In genomic region chr10:47115322-47115721, GRCh38 we compare ENCODE assay signal across 19 cellular contexts.
DNase-seq lines count a peak whose midpoint lies in the region; ATAC-seq and TF ChIP-seq lines count a peak whose summit lies in the region.
"Had no signal": no experiment of that assay in that cellular context is flagged by ENCODE, and none has a peak within 500 bp of the region (broad histone marks: within the 10 kb centered on the region; RNA-seq: fewer than 3 reads in every experiment).

No MANE protein-coding gene starts in this region.

- peaks cover 2% of the 10 kb centered on the region for H3K27me3 ChIP-seq in IMR-90 (ENCODE audit: control insufficient read depth, insufficient read depth, low read length)
- H3K27me3 ChIP-seq: BLaER1 had no signal

- no peak overlapping the region for H2AK9ac ChIP-seq in IMR-90 (replicated peaks; ENCODE audit: low read depth, low read length, poor library complexity)

- intact Hi-C loops in IMR-90 (cut with micrococcal nuclease): no loop called here
- intact Hi-C loops in posterior vena cava (cut with DNase I): no loop called here

- H3K23ac ChIP-seq in IMR-90 (ENCODE audit: low read depth, low read length): no peak overlapping the region

- TF ChIP-seq POLR2A in IMR-90 (IDR thresholded peaks at IDR 0.05; ENCODE audit: low read depth, low read length): no peak

- H3K4me3 Mint-ChIP-seq in type B pancreatic cell: no peak overlapping the region
- H3K4me3 Mint-ChIP-seq: B cell; CD4-positive, CD25-positive, alpha-beta regulatory T cell; CD8-positive, alpha-beta T cell; HFFc6 had no signal

- H3K4ac ChIP-seq in IMR-90 (ENCODE audit: low read depth, low read length): peak overlapping the region; percentile 70

- in situ Hi-C loops in IMR-90 (cut with MboI; ENCODE audit: low sequenced_read_pairs): no loop called here

- no peak overlapping the region for H3K9ac ChIP-seq in IMR-90 (ENCODE audit: low read depth, low read length)
- H3K9ac ChIP-seq: BLaER1 had no signal

- peak overlapping the region; percentile 34; the same call in 1 of the 2 replicates for H3K27ac ChIP-seq in IMR-90 (ENCODE audit: insufficient read depth, low read length)
- H3K27ac ChIP-seq: 22Rv1, BLaER1, C4-2B had no signal

- H3K14ac ChIP-seq in IMR-90 (replicated peaks; ENCODE audit: low read depth, low read length): no peak overlapping the region

- H3K9me3 Mint-ChIP-seq in type B pancreatic cell: no peaks in the 10 kb centered on the region
- H3K9me3 Mint-ChIP-seq: CD4-positive, CD25-positive, alpha-beta regulatory T cell; CD8-positive, alpha-beta T cell; HFFc6 had no signal

- H3K36me3 Mint-ChIP-seq in type B pancreatic cell: no peaks in the 10 kb centered on the region
- H3K36me3 Mint-ChIP-seq: CD4-positive, CD25-positive, alpha-beta regulatory T cell; CD8-positive, alpha-beta T cell had no signal

- no peaks in the 10 kb centered on the region for H3K79me1 ChIP-seq in IMR-90 (ENCODE audit: low read depth in 1 of 2, low read length in 2 of 2)

- no peak overlapping the region for H2BK5ac ChIP-seq in IMR-90 (ENCODE audit: low read depth, low read length, poor library complexity, severe bottlenecking)

- H4K20me1 ChIP-seq in IMR-90 (ENCODE audit: insufficient read depth, low read length): no peaks in the 10 kb centered on the region
- H4K20me1 ChIP-seq: BLaER1 had no signal

- dilution Hi-C loops in IMR-90 (cut with HindIII; ENCODE audit: low sequenced_read_pairs, unreplicated experiment): no loop called here

- H3K9me3 ChIP-seq in IMR-90 (ENCODE audit: control insufficient read depth, insufficient read depth, low read length): no peaks in the 10 kb centered on the region
- H3K9me3 ChIP-seq: BLaER1, Caco-2, HAP-1 had no signal

- H4K5ac ChIP-seq in IMR-90 (ENCODE audit: low read depth, low read length): peak overlapping the region; percentile 5; the same call in 1 of the 2 replicates

- peak overlapping the region; percentile 38 for H3K18ac ChIP-seq in IMR-90 (ENCODE audit: low read depth, low read length)

- H2BK120ac ChIP-seq in IMR-90 (ENCODE audit: low read depth, low read length): no peak overlapping the region

- no peak overlapping the region; a peak in 1 of 4 replicates for H4K8ac ChIP-seq in IMR-90 (ENCODE audit: low read depth in 2 of 2, low read length in 2 of 2)

- ATAC-seq in IMR-90 (ENCODE audit: low read depth) (no peak), HG02870 (IDR thresholded peaks at IDR 0.05; ENCODE audit: unreplicated experiment) (no peak)
- ATAC-seq: CD8-positive, alpha-beta T cell had no signal

- H2AK5ac ChIP-seq in IMR-90 (ENCODE audit: low read depth, low read length): peak overlapping the region; percentile 38; the same call in 1 of the 2 replicates

- TF ChIP-seq RAD21 in IMR-90 (IDR thresholded peaks at IDR 0.05; ENCODE audit: low read length): no peak

- no peak overlapping the region for H3K4me3 ChIP-seq in IMR-90 (ENCODE audit: insufficient read depth, low read depth, low read length)
- H3K4me3 ChIP-seq: BLaER1, HAP-1 had no signal

- POLR2A ChIA-PET in IMR-90 (lab: Charles Lee; ENCODE audit: unreplicated experiment): no interaction called here

- peak overlapping the region; percentile 37 for H4K91ac ChIP-seq in IMR-90 (ENCODE audit: insufficient read depth, low read depth, low read length)

- peak overlapping the region; percentile 16 for H2BK20ac ChIP-seq in IMR-90 (ENCODE audit: low read depth, low read length)

- no peak overlapping the region for H3K56ac ChIP-seq in IMR-90 (ENCODE audit: extremely low read depth, insufficient read depth, low read length)

- no TSS peak for BruUV-seq in IMR-90 (replicated peaks; lab: Mats Ljungman, UMichigan)

- no peak overlapping the region for H2AFZ ChIP-seq in IMR-90 (replicated peaks; ENCODE audit: low read length, poor library complexity)

- TF ChIP-seq CTCF in IMR-90 (conservative IDR thresholded peaks at IDR 0.05; ENCODE audit: low read depth, low read length) (no peak), type B pancreatic cell (conservative IDR thresholded peaks at IDR 0.05) (no peak)

- no peak overlapping the region for H3K27ac Mint-ChIP-seq in type B pancreatic cell
- H3K27ac Mint-ChIP-seq: B cell; CD4-positive, CD25-positive, alpha-beta regulatory T cell; CD8-positive, alpha-beta T cell; HFFc6 had no signal

- H3K36me3 ChIP-seq in IMR-90 (ENCODE audit: control insufficient read depth, insufficient read depth, low read length): no peaks in the 10 kb centered on the region
- H3K36me3 ChIP-seq: BLaER1, HAP-1 had no signal

- 60% methylated on average over 1 of the region's 8 CpGs; no CpG with 5 or more reads in 1 of the 2 experiments for WGBS in IMR-90 (ENCODE audit: extremely low coverage in 2 of 2, insufficient read length in 1 of 2), 2 experiments

- H3K4me1 ChIP-seq in IMR-90 (ENCODE audit: control insufficient read depth, insufficient read depth, low read length): peaks cover 13% of the 10 kb centered on the region
- H3K4me1 ChIP-seq: Caco-2, HAP-1 had no signal

- H3K27me3 Mint-ChIP-seq in type B pancreatic cell: peaks cover 25% of the 10 kb centered on the region

- H3K4me1 Mint-ChIP-seq in type B pancreatic cell (ENCODE audit: unreplicated experiment): no peaks in the 10 kb centered on the region
- H3K4me1 Mint-ChIP-seq: B cell had no signal

- H3K4me2 ChIP-seq in IMR-90 (ENCODE audit: low read depth, low read length): no peak overlapping the region
- H3K4me2 ChIP-seq: BLaER1 had no signal

- no peaks in the 10 kb centered on the region; the same call in 1 of the 2 replicates for H3K9me1 ChIP-seq in IMR-90 (ENCODE audit: insufficient read depth, low read length)

- peak overlapping the region; percentile 35; the same call in 1 of the 3 replicates for H2BK15ac ChIP-seq in IMR-90 (ENCODE audit: low read depth, low read length)

- DNase-seq in IMR-90 (no peak), ecto neural progenitor cell (ENCODE audit: low spot score) (peak; percentile 12), islet precursor cell (peak; percentile 44), type B pancreatic cell (ENCODE audit: extremely low spot score, unreplicated experiment) (peak; percentile 10), posterior vena cava (ENCODE audit: low spot score) (no peak)
- no peak for DNase-seq in activated CD4-positive, alpha-beta T cell treated with anti-CD3 and anti-CD28 coated beads, Interleukin-2, amount 50 U/mL, for 48 hours
- DNase-seq: Caco-2; CD4-positive, CD25-positive, alpha-beta regulatory T cell; CD8-positive, alpha-beta T cell; DMS153; DND-41; GOT3; HFFc6 had no signal

- CTCF ChIA-PET in IMR-90 (lab: Yijun Ruan, JAX): no interaction called here

TF ChIP-seq in IMR-90, 13 proteins besides CTCF, POLR2A, EP300 and RAD21:
- TF ChIP-seq, protein P1, sequence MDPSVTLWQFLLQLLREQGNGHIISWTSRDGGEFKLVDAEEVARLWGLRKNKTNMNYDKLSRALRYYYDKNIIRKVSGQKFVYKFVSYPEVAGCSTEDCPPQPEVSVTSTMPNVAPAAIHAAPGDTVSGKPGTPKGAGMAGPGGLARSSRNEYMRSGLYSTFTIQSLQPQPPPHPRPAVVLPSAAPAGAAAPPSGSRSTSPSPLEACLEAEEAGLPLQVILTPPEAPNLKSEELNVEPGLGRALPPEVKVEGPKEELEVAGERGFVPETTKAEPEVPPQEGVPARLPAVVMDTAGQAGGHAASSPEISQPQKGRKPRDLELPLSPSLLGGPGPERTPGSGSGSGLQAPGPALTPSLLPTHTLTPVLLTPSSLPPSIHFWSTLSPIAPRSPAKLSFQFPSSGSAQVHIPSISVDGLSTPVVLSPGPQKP (IDR thresholded peaks at IDR 0.05; ENCODE audit: borderline replicate concordance, low read depth, low read length): no peak
- TF ChIP-seq SMC3 (IDR thresholded peaks at IDR 0.05; ENCODE audit: low read depth, low read length): no peak
- no peak for TF ChIP-seq NFE2L2 (IDR thresholded peaks at IDR 0.05; ENCODE audit: low read depth, low read length)
- TF ChIP-seq RFX5 (IDR thresholded peaks at IDR 0.05; ENCODE audit: low read depth, low read length): no peak
- TF ChIP-seq MAZ (IDR thresholded peaks at IDR 0.05; ENCODE audit: borderline replicate concordance, low read depth, low read length): no peak
- TF ChIP-seq RCOR1 (IDR thresholded peaks at IDR 0.05; ENCODE audit: insufficient replicate concordance, low read length): no peak
- no peak for TF ChIP-seq CEBPB (IDR thresholded peaks at IDR 0.05; ENCODE audit: low read depth, low read length)
- TF ChIP-seq MXI1 (IDR thresholded peaks at IDR 0.05; ENCODE audit: borderline replicate concordance, low read depth, low read length): no peak
- TF ChIP-seq MAFK (IDR thresholded peaks at IDR 0.05; ENCODE audit: low read depth, low read length): no peak
- TF ChIP-seq FOS (IDR thresholded peaks at IDR 0.05; ENCODE audit: low read depth, low read length): no peak
- TF ChIP-seq BHLHE40 (IDR thresholded peaks at IDR 0.05; ENCODE audit: low read depth, low read length): no peak
- TF ChIP-seq CHD1 (IDR thresholded peaks at IDR 0.05; ENCODE audit: low read depth, low read length): no peak
- TF ChIP-seq, protein P2, sequence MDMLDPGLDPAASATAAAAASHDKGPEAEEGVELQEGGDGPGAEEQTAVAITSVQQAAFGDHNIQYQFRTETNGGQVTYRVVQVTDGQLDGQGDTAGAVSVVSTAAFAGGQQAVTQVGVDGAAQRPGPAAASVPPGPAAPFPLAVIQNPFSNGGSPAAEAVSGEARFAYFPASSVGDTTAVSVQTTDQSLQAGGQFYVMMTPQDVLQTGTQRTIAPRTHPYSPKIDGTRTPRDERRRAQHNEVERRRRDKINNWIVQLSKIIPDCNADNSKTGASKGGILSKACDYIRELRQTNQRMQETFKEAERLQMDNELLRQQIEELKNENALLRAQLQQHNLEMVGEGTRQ (IDR thresholded peaks at IDR 0.05; ENCODE audit: low read depth, low read length): no peak

Comparison
In these comparisons a context has a peak if more than half of its experiments do, and no peak if none do; other contexts are left out.
1. DNase-seq: peak in ecto neural progenitor cell (single experiment), islet precursor cell (single experiment) and type B pancreatic cell (single experiment); none in IMR-90 (single experiment), activated CD4-positive, alpha-beta T cell treated with anti-CD3 and anti-CD28 coated beads, Interleukin-2, amount 50 U/mL, for 48 hours (0 of 2) and posterior vena cava (single experiment).